Comparison of ENCODE assay signal across 21 cellular contexts in the genomic region with DNA sequence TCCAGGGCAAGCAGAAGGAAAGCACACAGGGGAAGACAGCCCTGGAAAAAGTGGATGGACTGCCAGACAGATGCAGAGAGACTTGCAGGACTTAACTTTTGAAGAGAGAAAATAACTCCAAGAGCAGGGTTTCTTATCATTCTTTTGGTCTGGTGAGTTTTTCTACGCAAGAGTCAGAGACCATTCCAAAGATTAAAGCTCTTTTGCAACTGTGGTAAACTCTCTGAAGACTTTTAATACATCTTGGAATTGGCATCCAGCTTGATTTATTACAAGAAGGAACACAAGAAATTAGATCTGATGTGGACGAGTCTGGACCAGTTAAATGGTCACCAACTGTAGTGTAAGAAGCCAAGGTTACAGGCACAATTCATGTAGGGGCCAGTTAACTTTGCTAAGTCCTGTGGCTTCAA.
DNase-seq lines count a peak whose midpoint lies in the region; ATAC-seq and TF ChIP-seq lines count a peak whose summit lies in the region.
"Had no signal": no experiment of that assay in that cellular context is flagged by ENCODE, and none has a peak within 500 bp of the region (broad histone marks: within the 10 kb centered on the region; RNA-seq: fewer than 3 reads in every experiment).

No MANE protein-coding gene starts in this region.

- ATAC-seq in left ventricle myocardium superior (peak; percentile 49), natural killer cell (no peak), GM21390 (IDR thresholded peaks at IDR 0.05; ENCODE audit: unreplicated experiment) (no peak)
- ATAC-seq: stimulated activated effector memory CD8-positive, alpha-beta T cell treated with anti-CD3 and anti-CD28 coated beads, Interleukin-12 subunit alpha, Interleukin-12 subunit beta, amount 100 ng/mL, for 72 hours had no signal

- in situ Hi-C loops in brain microvascular endothelial cell (cut with HindIII; ENCODE audit: low pct_ligation_motif_present, low sequenced_read_pairs) = no loop called here

- H3K9me3 ChIP-seq in skeletal muscle tissue (ENCODE audit: control insufficient read depth in 3 of 3, low read length in 3 of 3) (no peaks in the 10 kb centered on the region), A673 (ENCODE audit: low read depth, low read length, poor library complexity, severe bottlenecking) (no peaks in the 10 kb centered on the region)
- H3K9me3 ChIP-seq: vagina had no signal

- CTCF ChIA-PET in A673 (lab: Charles Lee) = no interaction called here

- POLR2A ChIA-PET in A673 (lab: Charles Lee; ENCODE audit: low non-redundant PET) = no interaction called here

- H3K27me3 ChIP-seq in brain microvascular endothelial cell (replicated peaks) = no peaks in the 10 kb centered on the region
- no peaks in the 10 kb centered on the region for H3K27me3 ChIP-seq in skeletal muscle tissue (ENCODE audit: control insufficient read depth in 3 of 3, insufficient read depth in 3 of 3, low read length in 3 of 3)
- no peaks in the 10 kb centered on the region for H3K27me3 ChIP-seq in A673 (replicated peaks; ENCODE audit: insufficient read depth, low read depth, low read length, poor library complexity)
- H3K27me3 ChIP-seq: vagina had no signal

- peaks cover 14 to 50% of the 10 kb centered on the region in 2 donors for H3K27me3 Mint-ChIP-seq in natural killer cell (ENCODE audit: low read depth in 2 of 2)

- H3K4me1 ChIP-seq in skeletal muscle tissue (ENCODE audit: control insufficient read depth in 3 of 3, insufficient read depth in 3 of 3, low read length in 3 of 3) (peaks cover 9 to 27% (median 21%) of the 10 kb centered on the region in 3 donors), A673 (ENCODE audit: insufficient read depth, low read length, poor library complexity, severe bottlenecking) (peaks cover 8% of the 10 kb centered on the region)

- H3K27ac ChIP-seq in brain microvascular endothelial cell (no peak overlapping the region), skeletal muscle tissue (ENCODE audit: low read depth, low read length) (peak overlapping the region; percentile 19), A673 (ENCODE audit: low read depth, low read length, poor library complexity, severe bottlenecking) (no peak overlapping the region)
- H3K27ac ChIP-seq: skin epidermis had no signal

- H3K27ac Mint-ChIP-seq in natural killer cell = no peak overlapping the region
- H3K27ac Mint-ChIP-seq: mesothelial cell of epicardium; stimulated activated effector memory CD8-positive, alpha-beta T cell treated with anti-CD3 and anti-CD28 coated beads, Interleukin-12 subunit alpha, Interleukin-12 subunit beta, amount 100 ng/mL, for 72 hours had no signal

- H3K36me3 ChIP-seq in brain microvascular endothelial cell (replicated peaks) (no peaks in the 10 kb centered on the region), skeletal muscle tissue (ENCODE audit: control insufficient read depth in 3 of 3, insufficient read depth in 3 of 3, low read length in 3 of 3) (no peaks in the 10 kb centered on the region), A673 (ENCODE audit: insufficient read depth, low read length, poor library complexity, severe bottlenecking) (no peaks in the 10 kb centered on the region)
- H3K36me3 ChIP-seq: vagina had no signal

- no peak for TF ChIP-seq CTCF in brain microvascular endothelial cell (IDR thresholded peaks at IDR 0.05; ENCODE audit: low read depth, low read length, missing control alignments)
- TF ChIP-seq CTCF in natural killer cell (IDR thresholded peaks at IDR 0.05) = no peak
- no peak for TF ChIP-seq CTCF in A673 (conservative IDR thresholded peaks at IDR 0.05; ENCODE audit: low read depth, low read length)

- H3K4me3 ChIP-seq in brain microvascular endothelial cell (ENCODE audit: low read depth, low read length) (no peak overlapping the region), skeletal muscle tissue (ENCODE audit: low read length in 3 of 3) (no peak overlapping the region), A673 (ENCODE audit: low read depth, low read length, poor library complexity, severe bottlenecking) (no peak overlapping the region)
- H3K4me3 ChIP-seq: skin epidermis, vagina had no signal

- H3K36me3 Mint-ChIP-seq in natural killer cell = no peaks in the 10 kb centered on the region

- peaks cover 0 to 8% of the 10 kb centered on the region in 2 donors for H3K4me1 Mint-ChIP-seq in natural killer cell

- H3K9ac ChIP-seq in skeletal muscle tissue (ENCODE audit: low read depth in 1 of 3, low read length in 3 of 3) = no peak overlapping the region

- no peak overlapping the region for H3K4me3 Mint-ChIP-seq in natural killer cell
- H3K4me3 Mint-ChIP-seq: mesothelial cell of epicardium; stimulated activated effector memory CD8-positive, alpha-beta T cell treated with anti-CD3 and anti-CD28 coated beads, Interleukin-12 subunit alpha, Interleukin-12 subunit beta, amount 100 ng/mL, for 72 hours had no signal

- no peaks in the 10 kb centered on the region for H3K9me3 Mint-ChIP-seq in natural killer cell
- H3K9me3 Mint-ChIP-seq: mesothelial cell of epicardium; nephron; stimulated activated effector memory CD8-positive, alpha-beta T cell treated with anti-CD3 and anti-CD28 coated beads, Interleukin-12 subunit alpha, Interleukin-12 subunit beta, amount 100 ng/mL, for 72 hours had no signal

- DNase-seq in M059J (ENCODE audit: low read depth) = peak; percentile 34
- DNase-seq in brain microvascular endothelial cell = peak; percentile 37
- no peak for DNase-seq in left ventricle myocardium superior
- no peak for DNase-seq in natural killer cell
- DNase-seq in A673 (ENCODE audit: low spot score) = no peak
- DNase-seq: activated CD4-positive, alpha-beta T cell treated with anti-CD3 and anti-CD28 coated beads, Interleukin-2, amount 50 U/mL, for 48 hours; activated CD4-positive, CD25-positive, alpha-beta regulatory T cell; activated gamma-delta T cell; cerebellar nuclear complex; DND-41; KBM-7; NCI-H2171 treated with DMSO at 0.1 percent for 48 hours; stimulated activated CD4-positive, alpha-beta T cell treated with anti-CD3 and anti-CD28 coated beads, Interleukin-2, amount 100 ng/mL, for 24 hours; T-helper 9 cell had no signal

- intact Hi-C loops in left ventricle myocardium superior (cut with micrococcal nuclease) = no loop called here
- intact Hi-C loops in natural killer cell (cut with micrococcal nuclease) = no loop called here
- intact Hi-C loops in A673 (cut with micrococcal nuclease; ENCODE audit: unreplicated experiment) = loop anchor here (10.0 kb wide), 1 partner anchor 148 kb away; no protein-coding TSS in a partner anchor

- no TSS peak for BruUV-seq in A673 (replicated peaks; lab: Mats Ljungman, UMichigan)

Comparison
In these comparisons a context has a peak if more than half of its experiments do, and no peak if none do; other contexts are left out.
1. DNase-seq: peak in M059J (single experiment) and brain microvascular endothelial cell (single experiment); none in left ventricle myocardium superior (single experiment), natural killer cell (single experiment) and A673 (single experiment).